ENCODE assay signal across 8 cellular contexts in the genomic region with DNA sequence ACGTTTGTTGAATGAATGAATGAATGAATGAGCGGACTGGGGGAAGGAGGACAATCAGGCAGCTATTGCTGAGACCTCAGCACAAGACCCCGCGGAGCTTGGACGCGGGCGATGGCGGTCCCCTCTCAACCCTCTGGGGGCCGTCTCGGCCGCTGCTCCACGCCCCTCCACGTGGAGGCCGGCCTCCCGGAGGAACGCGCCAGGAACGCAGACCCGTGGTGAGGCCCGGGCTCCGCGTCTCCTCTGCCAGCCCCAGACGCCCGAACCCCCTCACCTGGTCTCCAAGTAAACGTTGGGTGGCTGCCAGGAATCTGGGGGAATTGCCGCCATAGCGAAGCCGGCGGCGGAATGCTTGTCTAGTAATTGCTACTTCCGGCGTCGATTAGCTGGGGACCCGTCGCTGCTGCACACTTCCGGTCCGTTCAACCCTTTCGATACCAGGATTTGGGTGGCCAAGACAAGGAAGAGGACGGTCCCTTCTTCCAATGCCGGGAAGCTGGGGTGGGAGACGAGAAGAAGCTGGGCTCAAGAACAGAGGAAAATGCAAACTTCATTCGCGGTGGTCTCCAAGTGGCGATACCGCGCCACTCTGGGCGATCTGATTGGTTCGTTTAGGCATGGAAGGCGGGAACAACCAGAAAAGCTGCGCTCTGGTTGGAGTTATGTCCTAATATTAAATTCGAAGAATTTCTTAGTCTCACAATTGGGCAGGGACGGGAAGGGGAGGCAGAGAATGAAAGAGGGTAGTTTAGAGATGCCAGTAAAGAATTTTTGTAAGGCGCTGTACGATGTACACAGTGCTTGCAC. TPM values are rescaled to one million over a fixed set of nuclear protein-coding genes. Genes with fewer than 3 reads are reported as not detected.
DNase-seq lines count a peak whose midpoint lies in the region; ATAC-seq and TF ChIP-seq lines count a peak whose summit lies in the region.

A gene (minus strand): TSS at position 361 of the 807 bp plus-strand sequence. CDS start 31 bp downstream, at position 330.

- peak within 1 kb of the TSS; percentile 96 for H3K27ac ChIP-seq in hepatocyte

- peak within 1 kb of the TSS; percentile 70 for H2AFZ ChIP-seq in hepatocyte

- in situ Hi-C loops in astrocyte of the cerebellum (cut with HindIII; ENCODE audit: low sequenced_read_pairs): no loop called here

- H3K9me2 ChIP-seq in hepatocyte (replicated peaks; ENCODE audit: insufficient read depth): no peaks in the 10 kb centered on the region

- H3K9me3 ChIP-seq in hepatocyte (ENCODE audit: low read depth): no peaks in the 10 kb centered on the region

- H4K20me1 ChIP-seq in hepatocyte (ENCODE audit: insufficient read depth, poor library complexity, severe bottlenecking): no peaks in the 10 kb centered on the region

- no peaks in the 10 kb centered on the region for H3K36me3 ChIP-seq in hepatocyte (replicated peaks; ENCODE audit: insufficient read depth, low read depth)

- ATAC-seq in HG02938 (IDR thresholded peaks at IDR 0.05; ENCODE audit: unreplicated experiment): peak; percentile 70

- H3K4me3 ChIP-seq in astrocyte of the cerebellum (ENCODE audit: low read depth, low read length): peak within 1 kb of the TSS; percentile 80
- H3K4me3 ChIP-seq in hepatocyte: peak within 1 kb of the TSS; percentile 37

- peaks cover 13% of the 10 kb centered on the region for H3K4me1 ChIP-seq in hepatocyte (ENCODE audit: insufficient read depth)

- no peaks in the 10 kb centered on the region for H3K27me3 ChIP-seq in hepatocyte

- peak within 1 kb of the TSS; percentile 77 for H3K4me2 ChIP-seq in hepatocyte

- TF ChIP-seq CTCF in astrocyte of the cerebellum (IDR thresholded peaks at IDR 0.05; ENCODE audit: low read depth, low read length, missing control alignments) (no peak), hepatocyte (IDR thresholded peaks at IDR 0.05; ENCODE audit: poor library complexity) (no peak)

- peak; percentile 49 for TF ChIP-seq POLR2A in GM15510 (IDR thresholded peaks at IDR 0.05; ENCODE audit: borderline replicate concordance, extremely low read depth, insufficient read length)

- peaks cover 28% of the 10 kb centered on the region for H3K79me2 ChIP-seq in hepatocyte

- DNase-seq in NCI-H1930 (lab: John Stamatoyannopoulos, UW) (peak; percentile 88 to 91), T-helper 9 cell (peak; percentile 81), astrocyte of the cerebellum (ENCODE audit: low read depth) (peak; percentile 80), hepatocyte (ENCODE audit: low spot score) (peak; percentile 93), renal cortical epithelial cell (ENCODE audit: low read depth) (peak; percentile 86), cortex of kidney (lab: John Stamatoyannopoulos, UW) (no peak)

- 2% methylated on average over 54 of the region's 54 CpGs for WGBS in hepatocyte (ENCODE audit: low lambda C conversion rate, missing lambda C conversion rate)

RNA-seq across cellular contexts. Expression of the gene that starts here (rescaled TPM):
- total RNA-seq in hepatocyte: 52.3 and 53.0 TPM in 2 replicates
- 42.6 and 51.7 TPM in 2 replicates for polyA plus RNA-seq in hepatocyte
- 29.6 and 50.5 TPM in 2 replicates for total RNA-seq in renal cortical epithelial cell
